8 cellular contexts compared by ENCODE assay signal in genomic region chr2:6866239-6866745, GRCh38. TPM values are rescaled to one million over a fixed set of nuclear protein-coding genes. Genes with fewer than 3 reads are reported as not detected.
DNase-seq lines count a peak whose midpoint lies in the region; ATAC-seq and TF ChIP-seq lines count a peak whose summit lies in the region.

No MANE protein-coding gene starts in this region.

- H3K4me1 Mint-ChIP-seq in T-cell (peaks cover 28 to 46% (median 38%) of the 10 kb centered on the region in 3 donors), memory B cell (peaks cover 8% of the 10 kb centered on the region)
- H3K4me1 Mint-ChIP-seq in dendritic cell treated with granulocyte-macrophage colony-stimulating factor and Interleukin-4, amounts not matched to agents 40 ng/mL and 50 ng/mL, for 4 days (ENCODE audit: low read depth) = peaks cover 29% of the 10 kb centered on the region

- CTCF ChIA-PET in T-cell (lab: Charles Lee) = interaction anchor here (0.6 to 2.8 kb wide), 6 partner anchors 9 to 56 kb away, joined by 3 to 25 read pairs (median 7); partner anchors contain the start of gene RSAD2 (in 2 of the 2)

- H3K36me3 ChIP-seq in testis (ENCODE audit: low read depth, missing control alignments) = no peaks in the 10 kb centered on the region

- WGBS in testis, 2 donors = 5 to 7% methylated on average over 10 of the region's 10 CpGs

- POLR2A ChIA-PET in T-cell (lab: Charles Lee) = interaction anchor here (0.6 to 1.7 kb wide), 3 partner anchors 11 to 175 kb away, joined by 3 to 4 read pairs (median 4); partner anchors contain the start of gene RSAD2 (in 1 of the 2)

- ATAC-seq in GM21786 (IDR thresholded peaks at IDR 0.05; ENCODE audit: unreplicated experiment) (peak; percentile 45), T-cell (replicated peaks in 1 of 4) (peak; percentile 35 to 57 (median 52)), memory B cell (ENCODE audit: low read depth) (peak; percentile 55)

- H3K27me3 ChIP-seq in testis = no peaks in the 10 kb centered on the region

- H3K4me3 ChIP-seq in testis = peak overlapping the region; percentile 83 to 86

- H3K27ac Mint-ChIP-seq in T-cell (peak overlapping the region; percentile 93 to 98), memory B cell (peak overlapping the region; percentile 72)
- peak overlapping the region; percentile 86 for H3K27ac Mint-ChIP-seq in dendritic cell treated with granulocyte-macrophage colony-stimulating factor and Interleukin-4, amounts not matched to agents 40 ng/mL and 50 ng/mL, for 4 days

- H3K4me3 Mint-ChIP-seq in T-cell (peak overlapping the region; percentile 94 to 95 (median 94)), memory B cell (peak overlapping the region; percentile 97)
- peak overlapping the region; percentile 86 for H3K4me3 Mint-ChIP-seq in dendritic cell treated with granulocyte-macrophage colony-stimulating factor and Interleukin-4, amounts not matched to agents 40 ng/mL and 50 ng/mL, for 4 days

- H3K9me3 ChIP-seq in testis = no peaks in the 10 kb centered on the region

- no peak for TF ChIP-seq POLR2A in testis (IDR thresholded peaks at IDR 0.05)

- DNase-seq in NCI-H2107 treated with DMSO at 0.1 percent for 48 hours (lab: John Stamatoyannopoulos, UW; ENCODE audit: unreplicated experiment) = peak; percentile 47
- DNase-seq in NCI-H2107 (lab: John Stamatoyannopoulos, UW) = no peak
- peak; percentile 27 to 54 for DNase-seq in Kasumi-1 (lab: John Stamatoyannopoulos, UW)
- DNase-seq in T-cell = peak in 25 of 34 experiments; percentile 9 to 47 (median 26)
- DNase-seq in memory B cell (ENCODE audit: low spot score in 2 of 2) = peak in 1 of 2 donors; percentile 14
- DNase-seq in testis = peak; percentile 57

- peak overlapping the region; percentile 85 to 86 for H3K27ac ChIP-seq in testis

- peaks cover 19% of the 10 kb centered on the region for H3K36me3 Mint-ChIP-seq in T-cell
- peaks cover 25% of the 10 kb centered on the region for H3K36me3 Mint-ChIP-seq in dendritic cell treated with granulocyte-macrophage colony-stimulating factor and Interleukin-4, amounts not matched to agents 40 ng/mL and 50 ng/mL, for 4 days (ENCODE audit: low read depth)
- H3K36me3 Mint-ChIP-seq in memory B cell = peaks cover 11% of the 10 kb centered on the region

- H3K9me3 Mint-ChIP-seq in T-cell (peaks cover under 1 to 7% (median 6%) of the 10 kb centered on the region in 3 donors), memory B cell (peaks cover 3% of the 10 kb centered on the region)
- H3K9me3 Mint-ChIP-seq in dendritic cell treated with granulocyte-macrophage colony-stimulating factor and Interleukin-4, amounts not matched to agents 40 ng/mL and 50 ng/mL, for 4 days = peaks cover 8% of the 10 kb centered on the region

- intact Hi-C loops in dendritic cell treated with granulocyte-macrophage colony-stimulating factor and Interleukin-4, amounts not matched to agents 40 ng/mL and 50 ng/mL, for 4 days (cut with micrococcal nuclease) = no loop called here
- intact Hi-C loops in testis (cut with DNase I; ENCODE audit: low total_unique reads) = no loop called here

- TF ChIP-seq CTCF in testis (IDR thresholded peaks at IDR 0.05) = peak in 1 of 3 experiments; percentile 20

- H3K27me3 Mint-ChIP-seq in T-cell (no peaks in the 10 kb centered on the region), memory B cell (no peaks in the 10 kb centered on the region)
- H3K27me3 Mint-ChIP-seq in dendritic cell treated with granulocyte-macrophage colony-stimulating factor and Interleukin-4, amounts not matched to agents 40 ng/mL and 50 ng/mL, for 4 days = no peaks in the 10 kb centered on the region

- H3K4me1 ChIP-seq in testis = peaks cover 9% of the 10 kb centered on the region

RNA-seq across cellular contexts. Expression of gene CMPK2, which starts 0.6 kb away (rescaled TPM):
- total RNA-seq in T-cell = 10 to 100 TPM in 1 of 5 donors, 1 to 10 TPM in 4; 6.5 to 15.2 (median 9.1) TPM
- total RNA-seq in testis = 10 to 100 TPM; 15.4 to 16.1 TPM
- polyA plus RNA-seq in testis (ENCODE audit: insufficient read depth, low read depth, low replicate concordance) = 11.1 TPM

RNA-seq across cellular contexts. Expression of gene RSAD2, which starts 11.3 kb away (rescaled TPM):
- 10 to 100 TPM in 1 of 5 donors, 1 to 10 TPM in 4; 3.2 to 10.7 (median 7.2) TPM for total RNA-seq in T-cell
- 1 to 10 TPM; 4.4 to 5.5 TPM for total RNA-seq in testis
- polyA plus RNA-seq in testis (ENCODE audit: insufficient read depth, low read depth, low replicate concordance) = 2.3 TPM

RNA-seq across cellular contexts. Expression of gene RNF144A, which starts 50.9 kb away (rescaled TPM):
- total RNA-seq in T-cell (10 to 100 TPM; 46.3 to 93.1 (median 79.9) TPM), testis (10 to 100 TPM; 12.6 to 12.9 TPM)
- 8.9 TPM for polyA plus RNA-seq in testis (ENCODE audit: insufficient read depth, low read depth, low replicate concordance)
